In the genomic region with DNA sequence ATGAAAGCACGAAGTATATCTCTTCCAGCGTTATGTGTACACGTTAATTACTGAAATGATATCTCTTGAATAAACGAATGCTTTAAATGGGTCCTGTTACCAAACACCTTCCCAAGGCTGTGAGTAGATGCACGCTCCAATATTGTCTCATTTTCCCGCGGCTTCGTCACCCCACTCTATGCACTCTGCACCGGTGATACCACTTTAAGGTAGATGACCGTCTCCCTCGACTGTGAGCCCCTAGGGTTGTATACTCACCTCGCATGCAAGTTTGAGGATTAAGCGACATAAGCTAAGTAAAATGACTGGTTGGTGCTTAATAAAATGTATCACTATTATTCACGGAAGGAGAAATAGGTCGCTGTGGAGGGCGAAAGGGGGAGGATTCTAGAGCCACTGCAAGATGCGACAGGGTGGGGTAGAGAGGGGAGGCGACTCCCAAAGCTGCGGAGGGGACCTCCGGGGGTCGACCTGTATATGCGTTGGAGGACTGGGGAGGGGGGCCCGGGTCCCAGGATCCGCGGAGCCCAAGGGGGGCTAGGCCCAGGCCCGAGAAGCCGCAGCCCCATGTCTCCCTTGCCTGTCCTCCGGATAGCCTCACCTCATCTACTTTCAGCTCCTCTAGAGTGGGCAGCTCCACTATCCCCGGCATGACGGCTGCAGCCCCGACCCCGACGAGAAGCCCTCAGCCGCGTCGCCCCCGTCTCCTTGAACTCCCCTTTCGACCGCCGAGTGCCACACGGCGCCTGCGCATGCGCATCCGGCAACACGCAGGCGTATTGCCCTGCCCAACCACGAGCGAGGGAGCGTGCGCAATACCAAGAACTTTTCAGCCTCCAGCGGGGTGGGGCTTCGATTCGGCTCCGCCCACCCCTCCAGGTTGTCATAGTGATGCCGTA, we compare ENCODE assay signal across 8 cellular contexts. TPM values are rescaled to one million over a fixed set of nuclear protein-coding genes. Genes with fewer than 3 reads are reported as not detected.
A peak's percentile ranks its signal among the peaks of the same experiment; 100 is the strongest.
DNase-seq lines count a peak whose midpoint lies in the region; TF ChIP-seq lines count a peak whose summit lies in the region.

A gene (plus strand): TSS at position 883 of the 899 bp plus-strand sequence. CDS start 65 bp downstream, outside the sequence.
A gene (minus strand): TSS at position 754 of the 899 bp plus-strand sequence. CDS start 102 bp downstream, at position 652.

- H3K27ac ChIP-seq in effector memory CD4-positive, alpha-beta T cell (ENCODE audit: insufficient read depth, low read length, poor library complexity, severe bottlenecking): peak within 1 kb of the TSS; percentile 79

- no peak for TF ChIP-seq CTCF in GM20000 (IDR thresholded peaks at IDR 0.05; ENCODE audit: extremely low read depth, missing control alignments)

- H3K9me3 ChIP-seq in effector memory CD4-positive, alpha-beta T cell (ENCODE audit: control insufficient read depth, low read length): no peaks in the 10 kb centered on the region

- H3K36me3 ChIP-seq in effector memory CD4-positive, alpha-beta T cell (ENCODE audit: control insufficient read depth, insufficient read depth, low read length): no peaks in the 10 kb centered on the region

- peak within 1 kb of the TSS; percentile 73 for H3K4me3 ChIP-seq in effector memory CD4-positive, alpha-beta T cell (ENCODE audit: insufficient read depth, low read depth, low read length, poor library complexity, severe bottlenecking)

- no peaks in the 10 kb centered on the region for H3K27me3 ChIP-seq in effector memory CD4-positive, alpha-beta T cell (replicated peaks; ENCODE audit: control insufficient read depth, insufficient read depth, low read length, poor library complexity, severe bottlenecking)

- no peaks in the 10 kb centered on the region for H3K4me1 ChIP-seq in effector memory CD4-positive, alpha-beta T cell (ENCODE audit: control insufficient read depth, insufficient read depth, low read length, poor library complexity, severe bottlenecking)

- DNase-seq in COLO829 (ENCODE audit: low spot score): peak; percentile 100
- peak; percentile 96 for DNase-seq in GM20000 (ENCODE audit: low spot score)
- peak; percentile 78 for DNase-seq in HS-5 (ENCODE audit: low read depth)
- DNase-seq in NK-92 (lab: John Stamatoyannopoulos, UW; ENCODE audit: unreplicated experiment): peak; percentile 64
- peak; percentile 98 for DNase-seq in activated CD8-positive, alpha-beta memory T cell treated with anti-CD3 and anti-CD28 coated beads for 24 hours
- peak; percentile 91 to 94 (median 94) for DNase-seq in effector memory CD4-positive, alpha-beta T cell
- DNase-seq in lung microvascular endothelial cell (ENCODE audit: low read depth in 2 of 2): peak; percentile 97 to 98
- peak; percentile 88 to 94 (median 92) for DNase-seq in stimulated activated CD4-positive, alpha-beta T cell treated with anti-CD3 and anti-CD28 coated beads, TNF-alpha, amount 100 ng/mL, for 4 hours (ENCODE audit: low read depth in 3 of 3)

RNA-seq across cellular contexts. Expression of the first gene that starts in this region (rescaled TPM):
- total RNA-seq in lung microvascular endothelial cell: not detected in 2 replicates

RNA-seq across cellular contexts. Expression of the second gene that starts in this region (rescaled TPM):
- total RNA-seq in lung microvascular endothelial cell: 34.0 and 34.5 TPM in 2 replicates

Comparison
In these comparisons a context has a peak if more than half of its experiments do, and no peak if none do; other contexts are left out.
1. Peak in every context shown above with its lines: DNase-seq, H3K4me3 ChIP-seq and H3K27ac ChIP-seq.